In genomic region chr5:140639093-140639821, GRCh38 we compare ENCODE assay signal across 8 cellular contexts.
A peak's percentile ranks its signal among the peaks of the same experiment; 100 is the strongest.
DNase-seq lines count a peak whose midpoint lies in the region; ATAC-seq and TF ChIP-seq lines count a peak whose summit lies in the region.

TMCO6 (plus strand) TSS chr5:140639451; CDS start chr5:140639528, 77 bp downstream.

- no peak; the same call in 1 of the 2 replicates for TF ChIP-seq EP300 in Ishikawa (IDR thresholded peaks at IDR 0.05; ENCODE audit: borderline replicate concordance)

- no peaks in the 10 kb centered on the region for H3K36me3 ChIP-seq in mucosa of stomach (ENCODE audit: control insufficient read depth, insufficient read depth, low read length)

- H3K27me3 ChIP-seq in mucosa of stomach (ENCODE audit: control insufficient read depth, insufficient read depth, low read length): no peaks in the 10 kb centered on the region

- ATAC-seq in GM21529 (IDR thresholded peaks at IDR 0.05; ENCODE audit: unreplicated experiment): peak; percentile 89

- peak within 1 kb of the TSS; percentile 62 for H3K9ac ChIP-seq in mucosa of stomach (ENCODE audit: low read length)

- H3K9me3 ChIP-seq in mucosa of stomach (ENCODE audit: control insufficient read depth, low read length): no peaks in the 10 kb centered on the region

- DNase-seq in DMS153 (lab: John Stamatoyannopoulos, UW): peak; percentile 73
- DNase-seq in OCI-M2 (lab: John Stamatoyannopoulos, UW; ENCODE audit: unreplicated experiment): peak; percentile 89
- DNase-seq in activated T-cell treated with anti-CD3 and anti-CD28 coated beads for 48 hours (ENCODE audit: low read depth): peak; percentile 97
- peak; percentile 98 to 99 for DNase-seq in erythroblast (lab: John Stamatoyannopoulos, UW)
- peak; percentile 92 to 95 for DNase-seq in stimulated activated CD8-positive, alpha-beta memory T cell treated with anti-CD3 and anti-CD28 coated beads, Interleukin-7, amount 100 ng/mL, for 1 hour (ENCODE audit: low read depth in 2 of 2)

- no peak within 1 kb of the TSS for H3K4me3 ChIP-seq in mucosa of stomach (ENCODE audit: low read length)

- peaks cover 6% of the 10 kb centered on the region for H3K4me1 ChIP-seq in mucosa of stomach (ENCODE audit: control insufficient read depth, insufficient read depth, low read length)

- peak; percentile 59 for TF ChIP-seq RAD21 in Ishikawa (IDR thresholded peaks at IDR 0.05; ENCODE audit: low read depth)

- peak; percentile 67 for TF ChIP-seq POLR2A in erythroblast (IDR thresholded peaks at IDR 0.05; ENCODE audit: low read length)

TF ChIP-seq in Ishikawa, 13 proteins besides CTCF, POLR2A, EP300 and RAD21:
- TF ChIP-seq ZBTB7A (IDR thresholded peaks at IDR 0.05; ENCODE audit: low read depth) (peak; percentile 62; the same call in 1 of the 2 replicates), TAF1 (IDR thresholded peaks at IDR 0.05; ENCODE audit: low read depth) (peak; percentile 73), CEBPB (IDR thresholded peaks at IDR 0.05) (0 out of 2 replicates have a peak, but pooled peaks have one; percentile 36), YY1 (IDR thresholded peaks at IDR 0.05; ENCODE audit: low read depth) (peak; percentile 50; the same call in 1 of the 2 replicates), TCF12 (IDR thresholded peaks at IDR 0.05; ENCODE audit: low read depth) (no peak), USF1 (IDR thresholded peaks at IDR 0.05) (no peak), REST (IDR thresholded peaks at IDR 0.05; ENCODE audit: low read depth) (no peak), FOXM1 (IDR thresholded peaks at IDR 0.05; ENCODE audit: borderline replicate concordance, low read depth) (no peak), EGR1 (IDR thresholded peaks at IDR 0.05) (no peak), NFIC (IDR thresholded peaks at IDR 0.05) (no peak), MAX (IDR thresholded peaks at IDR 0.05) (peak; percentile 83), TEAD4 (IDR thresholded peaks at IDR 0.05) (no peak), CREB1 (IDR thresholded peaks at IDR 0.05; ENCODE audit: low read depth) (no peak)
